ENCODE assay signal across 8 cellular contexts in genomic region chr3:122563717-122564025, GRCh38. TPM values are rescaled to one million over a fixed set of nuclear protein-coding genes. Genes with fewer than 3 reads are reported as not detected.
DNase-seq lines count a peak whose midpoint lies in the region; ATAC-seq and TF ChIP-seq lines count a peak whose summit lies in the region.

No MANE protein-coding gene starts in this region.

- H3K36me3 Mint-ChIP-seq in activated T-helper 1 cell treated with anti-CD3 and anti-CD28 coated beads, Interleukin-12 subunit alpha, Interleukin-12 subunit beta, Interleukin-2, Interleukin-4 antibody, amounts not matched to agents 30 ng/mL and 10 ng/mL and 1 ng/mL, durations not matched to agents 14 hours and 24 hours and 36 hours (ENCODE audit: low read depth) = peaks cover 58% of the 10 kb centered on the region

- H3K9me3 Mint-ChIP-seq in activated T-helper 1 cell treated with anti-CD3 and anti-CD28 coated beads, Interleukin-12 subunit alpha, Interleukin-12 subunit beta, Interleukin-2, Interleukin-4 antibody, amounts not matched to agents 30 ng/mL and 10 ng/mL and 1 ng/mL, durations not matched to agents 14 hours and 24 hours and 36 hours = no peaks in the 10 kb centered on the region

- no peak for TF ChIP-seq CTCF in GM06990 (IDR thresholded peaks at IDR 0.05; ENCODE audit: insufficient read depth, low read length, poor library complexity, severe bottlenecking)

- intact Hi-C loops in activated T-helper 1 cell treated with anti-CD3 and anti-CD28 coated beads, Interleukin-12 subunit alpha, Interleukin-12 subunit beta, Interleukin-2, Interleukin-4 antibody, amounts not matched to agents 30 ng/mL and 10 ng/mL and 1 ng/mL, durations not matched to agents 14 hours and 24 hours and 36 hours (cut with micrococcal nuclease) = loop anchor here (1.0 to 5.0 kb wide), 7 partner anchors 13 to 639 kb away; partner anchors contain the start of genes HSPBAP1, KPNA1, SEC22A and WDR5B
- intact Hi-C loops in Right ventricle myocardium superior (cut with DNase I) = loop anchor here (5.0 kb wide), 1 partner anchor 114 kb away; no protein-coding TSS in a partner anchor

- H3K4me3 ChIP-seq in GM06990 (replicated peaks; ENCODE audit: low read depth, low read length) = peak overlapping the region; percentile 71

- no peak for DNase-seq in GM06990 (ENCODE audit: extremely low read depth, insufficient read length)
- peak; percentile 10 for DNase-seq in activated T-helper 1 cell treated with anti-CD3 and anti-CD28 coated beads, Interleukin-12 subunit alpha, Interleukin-12 subunit beta, Interleukin-2, Interleukin-4 antibody, amounts not matched to agents 30 ng/mL and 10 ng/mL and 1 ng/mL, durations not matched to agents 14 hours and 24 hours and 36 hours (ENCODE audit: low spot score)
- DNase-seq in Right ventricle myocardium superior = no peak
- DNase-seq in renal cortical epithelial cell (ENCODE audit: low read depth) = peak; percentile 16
- no peak for DNase-seq in NK-92 (lab: John Stamatoyannopoulos, UW; ENCODE audit: unreplicated experiment)
- DNase-seq in middle frontal gyrus (ENCODE audit: extremely low spot score, low spot score) = no peak

- peak overlapping the region; percentile 98 for H3K27ac Mint-ChIP-seq in activated T-helper 1 cell treated with anti-CD3 and anti-CD28 coated beads, Interleukin-12 subunit alpha, Interleukin-12 subunit beta, Interleukin-2, Interleukin-4 antibody, amounts not matched to agents 30 ng/mL and 10 ng/mL and 1 ng/mL, durations not matched to agents 14 hours and 24 hours and 36 hours

- peak; percentile 22 for ATAC-seq in HG03432 (IDR thresholded peaks at IDR 0.05; ENCODE audit: unreplicated experiment)
- peak; percentile 34 for ATAC-seq in Right ventricle myocardium superior (ENCODE audit: poor library complexity)
- no peak for ATAC-seq in GM19351 (IDR thresholded peaks at IDR 0.05; ENCODE audit: unreplicated experiment)

- peak overlapping the region; percentile 99 for H3K4me3 Mint-ChIP-seq in activated T-helper 1 cell treated with anti-CD3 and anti-CD28 coated beads, Interleukin-12 subunit alpha, Interleukin-12 subunit beta, Interleukin-2, Interleukin-4 antibody, amounts not matched to agents 30 ng/mL and 10 ng/mL and 1 ng/mL, durations not matched to agents 14 hours and 24 hours and 36 hours

- peaks cover 78% of the 10 kb centered on the region for H3K4me1 Mint-ChIP-seq in activated T-helper 1 cell treated with anti-CD3 and anti-CD28 coated beads, Interleukin-12 subunit alpha, Interleukin-12 subunit beta, Interleukin-2, Interleukin-4 antibody, amounts not matched to agents 30 ng/mL and 10 ng/mL and 1 ng/mL, durations not matched to agents 14 hours and 24 hours and 36 hours (ENCODE audit: low read depth)

- no peaks in the 10 kb centered on the region for H3K27me3 Mint-ChIP-seq in activated T-helper 1 cell treated with anti-CD3 and anti-CD28 coated beads, Interleukin-12 subunit alpha, Interleukin-12 subunit beta, Interleukin-2, Interleukin-4 antibody, amounts not matched to agents 30 ng/mL and 10 ng/mL and 1 ng/mL, durations not matched to agents 14 hours and 24 hours and 36 hours (ENCODE audit: insufficient read depth)

- H3K27me3 ChIP-seq in GM06990 (replicated peaks; ENCODE audit: control insufficient read depth, insufficient read depth, low read length) = no peaks in the 10 kb centered on the region

- peaks cover 4% of the 10 kb centered on the region for H3K36me3 ChIP-seq in GM06990 (ENCODE audit: control insufficient read depth, insufficient read depth, low read length)

RNA-seq across cellular contexts. Expression of gene PARP9, which starts 0.4 kb away (rescaled TPM):
- total RNA-seq in activated T-helper 1 cell treated with anti-CD3 and anti-CD28 coated beads, Interleukin-12 subunit alpha, Interleukin-12 subunit beta, Interleukin-2, Interleukin-4 antibody, amounts not matched to agents 30 ng/mL and 10 ng/mL and 1 ng/mL, durations not matched to agents 14 hours and 24 hours and 36 hours = 45.0 and 47.3 TPM in 2 replicates
- total RNA-seq in Right ventricle myocardium superior = 10.0 TPM
- 39.8 and 41.5 TPM in 2 replicates for total RNA-seq in renal cortical epithelial cell

RNA-seq across cellular contexts. Expression of gene DTX3L, which starts 0.5 kb away (rescaled TPM):
- 40.8 and 44.5 TPM in 2 replicates for total RNA-seq in activated T-helper 1 cell treated with anti-CD3 and anti-CD28 coated beads, Interleukin-12 subunit alpha, Interleukin-12 subunit beta, Interleukin-2, Interleukin-4 antibody, amounts not matched to agents 30 ng/mL and 10 ng/mL and 1 ng/mL, durations not matched to agents 14 hours and 24 hours and 36 hours
- total RNA-seq in Right ventricle myocardium superior (10.2 TPM), renal cortical epithelial cell (39.1 and 55.1 TPM in 2 replicates)

RNA-seq across cellular contexts. Expression of gene PARP15, which starts 13.8 kb away (rescaled TPM):
- 12.8 and 13.2 TPM in 2 replicates for total RNA-seq in activated T-helper 1 cell treated with anti-CD3 and anti-CD28 coated beads, Interleukin-12 subunit alpha, Interleukin-12 subunit beta, Interleukin-2, Interleukin-4 antibody, amounts not matched to agents 30 ng/mL and 10 ng/mL and 1 ng/mL, durations not matched to agents 14 hours and 24 hours and 36 hours
- total RNA-seq in Right ventricle myocardium superior (0.40 TPM), renal cortical epithelial cell (0.20 TPM in 1 of 2 replicates, not detected in the other)

RNA-seq across cellular contexts. Expression of gene KPNA1, which starts 48.9 kb away (rescaled TPM):
- total RNA-seq in activated T-helper 1 cell treated with anti-CD3 and anti-CD28 coated beads, Interleukin-12 subunit alpha, Interleukin-12 subunit beta, Interleukin-2, Interleukin-4 antibody, amounts not matched to agents 30 ng/mL and 10 ng/mL and 1 ng/mL, durations not matched to agents 14 hours and 24 hours and 36 hours = 81.7 and 88.2 TPM in 2 replicates
- 73.0 TPM for total RNA-seq in Right ventricle myocardium superior
- 29.5 and 61.3 TPM in 2 replicates for total RNA-seq in renal cortical epithelial cell

Comparison
In these comparisons a context has a peak if more than half of its experiments do, and no peak if none do; other contexts are left out.
1. DNase-seq: peak in activated T-helper 1 cell treated with anti-CD3 and anti-CD28 coated beads, Interleukin-12 subunit alpha, Interleukin-12 subunit beta, Interleukin-2, Interleukin-4 antibody, amounts not matched to agents 30 ng/mL and 10 ng/mL and 1 ng/mL, durations not matched to agents 14 hours and 24 hours and 36 hours (single experiment) and renal cortical epithelial cell (single experiment); none in GM06990 (single experiment), Right ventricle myocardium superior (single experiment), NK-92 (single experiment) and middle frontal gyrus (single experiment).